Comparison of ENCODE assay signal across 9 cellular contexts in genomic region chr22:44752285-44753188, GRCh38. TPM values are rescaled to one million over a fixed set of nuclear protein-coding genes. Genes with fewer than 3 reads are reported as not detected.
DNase-seq lines count a peak whose midpoint lies in the region; FAIRE-seq and TF ChIP-seq lines count a peak whose summit lies in the region.
"Had no signal": no experiment of that assay in that cellular context is flagged by ENCODE, and none has a peak within 500 bp of the region (broad histone marks: within the 10 kb centered on the region; RNA-seq: fewer than 3 reads in every experiment).

Gene ARHGAP8, plus strand, starts transcription at chr22:44752575. Its CDS starts 33,953 bp downstream, at chr22:44786528.

- no peaks in the 10 kb centered on the region for H3K4me1 ChIP-seq in endothelial cell of umbilical vein (ENCODE audit: control insufficient read depth, extremely low read depth, insufficient read depth, low read length)

- dilution Hi-C loops in endothelial cell of umbilical vein (cut with MboI; ENCODE audit: extremely low pct_ligation_motif_present, low sequenced_read_pairs) = no loop called here

- no peak within 1 kb of the TSS for H3K4me2 ChIP-seq in endothelial cell of umbilical vein (ENCODE audit: insufficient read depth, low read length)

- H4K20me1 ChIP-seq in endothelial cell of umbilical vein (replicated peaks; ENCODE audit: control insufficient read depth, extremely low read depth, insufficient read depth, low read length) = no peaks in the 10 kb centered on the region

- no TSS peak for BruUV-seq in endothelial cell of umbilical vein (replicated peaks; lab: Mats Ljungman, UMichigan)

- H3K27me3 ChIP-seq in endothelial cell of umbilical vein (ENCODE audit: control insufficient read depth in 2 of 2, insufficient read depth in 2 of 2, low read length in 2 of 2) = peaks cover 25 to 28% of the 10 kb centered on the region in 2 experiments

- intact Hi-C loops in endothelial cell of umbilical vein (cut with micrococcal nuclease) = no loop called here

- no peak for TF ChIP-seq POLR2A in endothelial cell of umbilical vein (IDR thresholded peaks at IDR 0.05; ENCODE audit: low read depth, low read length)

- no peak within 1 kb of the TSS for H3K27ac ChIP-seq in endothelial cell of umbilical vein (ENCODE audit: insufficient read depth, low read depth, low read length)

- peak; percentile 57 for DNase-seq in GM20000 (ENCODE audit: low spot score)
- peak; percentile 66 for DNase-seq in NCI-H510A (lab: John Stamatoyannopoulos, UW)
- no peak for DNase-seq in endothelial cell of umbilical vein (ENCODE audit: low read depth, low spot score)
- DNase-seq in osteocyte (ENCODE audit: extremely low spot score, unreplicated experiment) = no peak
- DNase-seq in cortex of kidney (lab: John Stamatoyannopoulos, UW) = no peak
- DNase-seq in GF-D8 (lab: John Stamatoyannopoulos, UW) = no peak
- DNase-seq in HuH-7.5 (ENCODE audit: low spot score) = no peak
- DNase-seq in retina = no peak
- DNase-seq: activated gamma-delta T cell treated with Interleukin-2 at 50 U/mL for 16 hours had no signal

- no peak within 1 kb of the TSS for H2AFZ ChIP-seq in endothelial cell of umbilical vein (ENCODE audit: low read depth, low read length)

- H3K27ac Mint-ChIP-seq in osteocyte (ENCODE audit: unreplicated experiment) = no peak within 1 kb of the TSS

- peaks cover 53% of the 10 kb centered on the region for H3K27me3 Mint-ChIP-seq in osteocyte (ENCODE audit: unreplicated experiment)

- POLR2A ChIA-PET in endothelial cell of umbilical vein (lab: Charles Lee) = no interaction called here

- H3K4me1 Mint-ChIP-seq in osteocyte (ENCODE audit: unreplicated experiment) = peaks cover 4% of the 10 kb centered on the region

- CTCF ChIA-PET in endothelial cell of umbilical vein (lab: Charles Lee) = no interaction called here

- H3K36me3 ChIP-seq in endothelial cell of umbilical vein (ENCODE audit: control insufficient read depth in 2 of 2, extremely low read depth in 1 of 2, insufficient read depth in 2 of 2, low read length in 2 of 2) = no peaks in the 10 kb centered on the region

- no peaks in the 10 kb centered on the region for H3K9me3 ChIP-seq in endothelial cell of umbilical vein (replicated peaks; ENCODE audit: control insufficient read depth, insufficient read depth, low read length)

- no peak for FAIRE-seq in endothelial cell of umbilical vein (lab: Jason Lieb, UNC)

- H3K79me2 ChIP-seq in endothelial cell of umbilical vein (ENCODE audit: control insufficient read depth, insufficient read depth, low read length) = no peaks in the 10 kb centered on the region

- H3K9me3 Mint-ChIP-seq in osteocyte (ENCODE audit: unreplicated experiment) = no peaks in the 10 kb centered on the region

- H3K36me3 Mint-ChIP-seq in osteocyte (ENCODE audit: unreplicated experiment) = no peaks in the 10 kb centered on the region

- no peaks in the 10 kb centered on the region for H3K9me1 ChIP-seq in endothelial cell of umbilical vein (replicated peaks; ENCODE audit: control insufficient read depth, extremely low read depth, insufficient read depth, low read length)

- TF ChIP-seq CTCF in GM20000 (IDR thresholded peaks at IDR 0.05; ENCODE audit: extremely low read depth, missing control alignments) = no peak
- TF ChIP-seq CTCF in endothelial cell of umbilical vein (IDR thresholded peaks at IDR 0.05; ENCODE audit: extremely low read depth in 1 of 2, insufficient read depth in 1 of 2, low read depth in 1 of 2, low read length in 2 of 2) = no peak
- no peak for TF ChIP-seq CTCF in osteocyte (IDR thresholded peaks at IDR 0.05)

- H3K4me3 ChIP-seq in endothelial cell of umbilical vein (replicated peaks in 1 of 3; ENCODE audit: insufficient read depth in 1 of 3, low read depth in 1 of 3, low read length in 3 of 3) = no peak within 1 kb of the TSS

- H3K4me3 Mint-ChIP-seq in osteocyte (ENCODE audit: unreplicated experiment) = peak within 1 kb of the TSS; percentile 4

- no peak within 1 kb of the TSS for H3K9ac ChIP-seq in endothelial cell of umbilical vein (replicated peaks; ENCODE audit: extremely low read depth, insufficient read depth, low read length)

TF ChIP-seq in endothelial cell of umbilical vein, 7 proteins besides CTCF, POLR2A, EP300 and RAD21:
- TF ChIP-seq MAX (IDR thresholded peaks at IDR 0.05; ENCODE audit: insufficient read depth, insufficient read length) (no peak), MYC (IDR thresholded peaks at IDR 0.05; ENCODE audit: low read depth, low read length) (no peak), EZH2 (IDR thresholded peaks at IDR 0.05; ENCODE audit: borderline replicate concordance, low read depth, low read length, severe bottlenecking) (peak; percentile 82), JUN (IDR thresholded peaks at IDR 0.05; ENCODE audit: borderline replicate concordance, insufficient read depth, insufficient read length, low read depth) (no peak)

RNA-seq across cellular contexts. Expression of gene ARHGAP8, which starts in this region (rescaled TPM):
- not detected in 2 replicates for total RNA-seq in endothelial cell of umbilical vein
- not detected in 2 replicates for polyA plus RNA-seq in endothelial cell of umbilical vein
- not detected in 2 replicates for polyA plus RNA-seq in endothelial cell of umbilical vein (2011; cell fraction: cytosol; rRNA removed)
- not detected in 2 replicates for polyA plus RNA-seq in endothelial cell of umbilical vein (2011; cell fraction: nucleus; rRNA removed)
- not detected in 2 replicates for polyA plus RNA-seq in endothelial cell of umbilical vein (2012)
- not detected in 2 replicates for polyA minus RNA-seq in endothelial cell of umbilical vein
- polyA minus RNA-seq in endothelial cell of umbilical vein (2011; cell fraction: cytosol; rRNA and poly(A)+ RNA removed) = not detected
- not detected in 2 replicates for polyA minus RNA-seq in endothelial cell of umbilical vein (2011; cell fraction: nucleus; rRNA and poly(A)+ RNA removed)
- 0.89 and 1.5 TPM in 2 replicates for total RNA-seq in osteocyte

Comparison
In these comparisons a context has a peak if more than half of its experiments do, and no peak if none do; other contexts are left out.
1. DNase-seq: peak in GM20000 (single experiment) and NCI-H510A (single experiment); none in endothelial cell of umbilical vein (single experiment), osteocyte (single experiment), cortex of kidney (single experiment), GF-D8 (single experiment), HuH-7.5 (single experiment) and retina (single experiment).